18 cellular contexts compared by ENCODE assay signal in the genomic region with DNA sequence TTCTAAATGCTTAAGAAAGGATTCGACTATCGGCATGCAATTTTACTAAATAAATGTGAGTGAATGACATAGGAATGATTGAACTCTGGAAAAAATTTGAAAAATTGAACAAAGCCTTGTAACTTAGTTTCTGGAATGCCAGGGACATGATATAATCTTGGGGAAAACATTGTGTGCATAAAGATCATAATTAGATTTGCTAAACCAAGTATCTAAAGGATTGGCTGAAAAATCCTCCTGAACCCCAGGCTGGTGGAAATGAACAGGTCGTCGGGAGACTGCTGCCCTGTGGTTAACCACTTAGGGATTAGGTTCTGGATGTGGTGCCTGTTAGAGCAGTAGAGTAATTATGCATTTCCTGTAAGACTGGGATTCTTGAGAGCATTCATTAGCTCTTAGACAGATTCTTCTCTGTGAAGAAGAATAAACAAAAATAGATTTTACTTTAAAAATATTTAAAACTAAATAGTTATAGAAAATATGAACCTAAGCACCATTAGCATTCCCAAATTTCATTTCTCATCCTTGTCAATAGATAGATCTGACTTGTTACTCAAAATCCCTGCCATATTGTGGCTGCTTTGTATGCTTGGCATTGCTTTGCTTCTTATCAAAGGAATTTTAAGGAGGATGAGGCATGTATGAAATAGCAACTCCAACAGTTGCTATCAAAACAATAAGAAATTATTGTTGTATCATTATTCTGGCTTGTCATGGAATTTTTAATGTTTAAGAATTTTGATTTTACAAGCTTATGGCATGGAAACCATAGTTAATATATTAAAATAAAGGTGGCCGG. TPM values are rescaled to one million over a fixed set of nuclear protein-coding genes. Genes with fewer than 3 reads are reported as not detected.
A peak's percentile ranks its signal among the peaks of the same experiment; 100 is the strongest.
DNase-seq lines count a peak whose midpoint lies in the region.
"Had no signal": no experiment of that assay in that cellular context is flagged by ENCODE, and none has a peak within 500 bp of the region (broad histone marks: within the 10 kb centered on the region; RNA-seq: fewer than 3 reads in every experiment).

No MANE protein-coding gene starts in this region.

- DNase-seq in A172 (ENCODE audit: low spot score) = peak; percentile 93
- peak; percentile 54 for DNase-seq in HCEC 1CT
- DNase-seq in SW480 (ENCODE audit: low spot score) = peak; percentile 48
- DNase-seq in islet precursor cell = peak; percentile 81
- DNase-seq in activated CD8-positive, alpha-beta memory T cell treated with anti-CD3 and anti-CD28 coated beads, Interleukin-2, amount 50 U/mL, for 4 hours = no peak
- no peak for DNase-seq in DMS114 treated with DMSO at 0.1 percent for 48 hours (lab: John Stamatoyannopoulos, UW; ENCODE audit: unreplicated experiment)
- DNase-seq in substantia nigra (lab: John Stamatoyannopoulos, UW) = no peak
- no peak for DNase-seq in DMS 273 treated with DMSO at 0.1 percent for 48 hours (lab: John Stamatoyannopoulos, UW)
- DNase-seq: activated CD4-positive, alpha-beta T cell treated with anti-CD3 and anti-CD28 coated beads for 48 hours; activated T-cell treated with anti-CD3 and anti-CD28 coated beads, Interleukin-2, amount 50 U/mL, for 4 hours; H9; KG1; NCI-H1436 treated with DMSO at 0.1 percent for 48 hours; NCI-H526; stimulated activated naive CD8-positive, alpha-beta T cell treated with anti-CD3 and anti-CD28 coated beads, Interleukin-15, Interleukin-2, amounts not matched to agents 100 U/mL and 50 U/mL, for 24 hours; T-helper 2 cell had no signal

- H3K27ac ChIP-seq in substantia nigra (ENCODE audit: low read depth, low read length, poor library complexity, severe bottlenecking) = no peak overlapping the region
- H3K27ac ChIP-seq: skin epidermis, vagina had no signal

RNA-seq across cellular contexts. Expression of a gene that starts 55.9 kb away (rescaled TPM):
- total RNA-seq in A172 (2014; rRNA removed; shearing (Covaris generic)) = 0.38 TPM in 1 of 2 replicates, not detected in the other
- total RNA-seq: activated T-cell treated with anti-CD3 and anti-CD28 coated beads, Interleukin-2, amount 50 U/mL, for 4 hours had no signal

Comparison
In these comparisons a context has a peak if more than half of its experiments do, and no peak if none do; other contexts are left out.
1. DNase-seq: peak in A172 (single experiment), HCEC 1CT (single experiment), SW480 (single experiment) and islet precursor cell (single experiment); none in activated CD8-positive, alpha-beta memory T cell treated with anti-CD3 and anti-CD28 coated beads, Interleukin-2, amount 50 U/mL, for 4 hours (single experiment), DMS114 treated with DMSO at 0.1 percent for 48 hours (single experiment), substantia nigra (0 of 49) and DMS 273 treated with DMSO at 0.1 percent for 48 hours (single experiment).